1 cellular context compared by ENCODE assay signal in genomic region chr19:33285441-33285927, GRCh38.
TF ChIP-seq lines count a peak whose summit lies in the region.

No MANE protein-coding gene starts in this region.

TF ChIP-seq in H1, 55 proteins besides CTCF, POLR2A, EP300 and RAD21:
- TF ChIP-seq CEBPB (IDR thresholded peaks at IDR 0.05; ENCODE audit: low read depth, low read length) (no peak), RNF2 (IDR thresholded peaks at IDR 0.05; ENCODE audit: borderline replicate concordance, low read depth, low read length, missing control alignments, poor library complexity, severe bottlenecking) (no peak), ZNF274 (IDR thresholded peaks at IDR 0.05; ENCODE audit: borderline replicate concordance, extremely low read depth, low read length) (no peak), MAFK (IDR thresholded peaks at IDR 0.05; ENCODE audit: low read depth, low read length) (no peak), BCL11A (IDR thresholded peaks at IDR 0.05; ENCODE audit: low read depth in 2 of 2, low read length in 2 of 2) (no peak), CTBP2 (IDR thresholded peaks at IDR 0.05; ENCODE audit: borderline replicate concordance, insufficient read depth, insufficient read length, low read length) (no peak), CREB1 (IDR thresholded peaks at IDR 0.05) (no peak), SIRT6 (IDR thresholded peaks at IDR 0.05; ENCODE audit: low read length) (no peak), JUND (IDR thresholded peaks at IDR 0.05; ENCODE audit: low read length) (no peak), POLR2AphosphoS5 (IDR thresholded peaks at IDR 0.05; ENCODE audit: low read depth, low read length) (no peak)
